ENCODE assay signal across 8 cellular contexts in the genomic region with DNA sequence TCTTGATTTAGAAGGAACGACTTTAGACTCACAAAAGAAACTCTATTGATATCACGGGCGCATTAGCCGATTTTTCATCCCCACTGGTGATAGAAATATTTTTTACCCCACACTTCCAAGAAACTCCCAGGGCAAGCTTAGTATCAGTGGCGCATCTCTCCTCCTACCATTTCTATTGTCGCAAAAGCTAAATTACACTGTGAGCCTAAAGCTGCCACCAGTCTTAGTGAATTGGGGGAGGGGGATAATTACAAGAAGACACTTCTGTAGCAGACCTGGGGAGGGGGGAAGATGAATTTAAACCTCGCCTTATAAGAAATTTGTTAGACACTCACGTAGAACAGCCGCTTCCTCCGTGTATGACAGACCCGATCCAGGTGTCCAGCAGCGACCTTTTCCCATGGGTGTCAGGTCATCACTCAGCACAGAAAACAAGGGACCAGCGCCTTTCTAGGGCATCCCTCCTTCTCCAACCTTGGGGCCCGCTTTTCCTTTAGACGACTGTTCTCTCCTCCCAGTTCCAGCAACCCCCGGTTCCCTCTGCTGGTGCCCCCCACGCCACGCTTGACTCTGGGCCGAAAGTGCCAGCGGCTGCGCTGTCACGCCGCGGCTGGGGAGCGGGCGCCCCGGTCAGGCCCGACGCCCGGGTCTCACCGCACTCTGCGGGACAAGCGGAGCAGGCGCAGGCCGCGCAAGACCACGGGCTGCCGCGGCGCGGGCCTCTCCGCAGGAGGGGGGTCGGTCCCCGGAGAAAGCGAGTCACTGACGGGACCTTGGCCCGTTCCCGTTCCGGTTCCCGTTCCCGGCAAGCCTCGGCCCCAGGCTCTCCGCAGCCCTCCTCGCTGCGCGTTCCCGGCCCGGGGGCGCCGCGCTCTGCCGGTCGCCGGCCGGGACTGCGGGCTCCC. TPM values are rescaled to one million over a fixed set of nuclear protein-coding genes. Genes with fewer than 3 reads are reported as not detected.
DNase-seq lines count a peak whose midpoint lies in the region; ATAC-seq, FAIRE-seq and TF ChIP-seq lines count a peak whose summit lies in the region.

No MANE protein-coding gene starts in this region.

- H3K9me3 ChIP-seq in K562 (replicated peaks; ENCODE audit: control insufficient read depth, insufficient read depth, low read depth, low read length) (no peaks in the 10 kb centered on the region), kidney (ENCODE audit: control insufficient read depth in 1 of 2, low read length in 2 of 2) (no peaks in the 10 kb centered on the region)

- BruUV-seq in K562 (replicated peaks; lab: Mats Ljungman, UMichigan): no TSS peak

- POLR2A ChIA-PET in K562 (lab: Yijun Ruan, JAX): interaction anchor here (0.6 kb wide), 1 partner anchor 501 kb away, joined by 3 read pairs; no protein-coding TSS in a partner anchor

- WGBS in K562 (ENCODE audit: insufficient coverage, low coverage, missing lambda C conversion rate): 7% methylated on average over 49 of the region's 66 CpGs

- no peak for TF ChIP-seq POLR2A in K562 (conservative IDR thresholded peaks at IDR 0.05)

- H3K27me3 ChIP-seq in K562 (ENCODE audit: control insufficient read depth in 2 of 2, insufficient read depth in 2 of 2, low read length in 2 of 2): peaks cover 20% of the 10 kb centered on the region in 2 experiments

- H3K79me2 ChIP-seq in K562 (ENCODE audit: control insufficient read depth, insufficient read depth, low read length): no peaks in the 10 kb centered on the region

- in situ Hi-C loops in K562 (cut with MboI): no loop called here

- 0 out of 4 replicates have a peak, but pooled peaks of 1 of the 2 experiments have one; percentile 4 for TF ChIP-seq RAD21 in K562 (CRISPR knock-in tag; conservative IDR thresholded peaks at IDR 0.05 in 1 of 2, IDR thresholded peaks at IDR 0.05 in 1 of 2)

- DNase-seq in activated CD4-positive, CD25-positive, alpha-beta regulatory T cell (lab: John Stamatoyannopoulos, UW): no peak
- DNase-seq in LNCaP clone FGC (ENCODE audit: low read depth) (no peak), K562 (ENCODE audit: extremely low read depth in 1 of 4, low spot score in 3 of 4) (peak in 1 of 4 experiments; percentile 19), kidney (peak; percentile 85)
- peak in 2 of 3 experiments; percentile 9 for DNase-seq in stimulated activated CD4-positive, alpha-beta T cell treated with anti-CD3 and anti-CD28 coated beads, TNF-alpha, amount 100 ng/mL, for 4 hours (ENCODE audit: low read depth in 3 of 3)

- TF ChIP-seq EP300 in K562 (IDR thresholded peaks at IDR 0.05; ENCODE audit: low read length): no peak

- H3K4me1 ChIP-seq in K562 (replicated peaks in 1 of 2; ENCODE audit: control insufficient read depth in 2 of 2, insufficient read depth in 2 of 2, low read length in 2 of 2): peaks cover 9 to 10% of the 10 kb centered on the region in 2 experiments
- H3K4me1 ChIP-seq in kidney (ENCODE audit: control insufficient read depth in 1 of 2, insufficient read depth in 1 of 2, low read depth in 1 of 2, low read length in 2 of 2): peaks cover 0 to 19% of the 10 kb centered on the region in 2 donors

- no peak for FAIRE-seq in K562 (lab: Jason Lieb, UNC)
- no peak for FAIRE-seq in kidney (lab: Jason Lieb, UNC)

- H3K27ac ChIP-seq in K562 (ENCODE audit: extremely low read depth, low read depth, low read length) (no peak overlapping the region), kidney (ENCODE audit: low read depth in 2 of 2, low read length in 2 of 2) (no peak overlapping the region)

- CTCF ChIA-PET in K562 (lab: Yijun Ruan, JAX; ENCODE audit: low intra/inter-chr PET ratio): interaction anchor here (0.6 kb wide), 1 partner anchor 651 kb away, joined by 4 read pairs; no protein-coding TSS in a partner anchor

- intact Hi-C loops in K562 (cut with micrococcal nuclease) (no loop called here), kidney (cut with DNase I) (no loop called here)

- peak overlapping the region; percentile 68 for H3K4me3 ChIP-seq in LNCaP clone FGC (ENCODE audit: low read depth, low read length)
- H3K4me3 ChIP-seq in K562: peak overlapping the region; percentile 60
- peak overlapping the region; percentile 62 to 68 for H3K4me3 ChIP-seq in kidney (ENCODE audit: low read length in 2 of 2)

- no peaks in the 10 kb centered on the region for H3K9me1 ChIP-seq in K562 (ENCODE audit: control insufficient read depth, insufficient read depth, low read length)

- H3K36me3 ChIP-seq in K562 (ENCODE audit: control insufficient read depth, insufficient read depth, low read length) (no peaks in the 10 kb centered on the region), kidney (ENCODE audit: control insufficient read depth in 1 of 2, insufficient read depth in 2 of 2, low read length in 2 of 2) (no peaks in the 10 kb centered on the region)

- H2AFZ ChIP-seq in K562 (ENCODE audit: low read depth, low read length): peak overlapping the region; percentile 77

- peaks cover 12% of the 10 kb centered on the region for H4K20me1 ChIP-seq in K562 (replicated peaks; ENCODE audit: control insufficient read depth, insufficient read depth, low read length)

- peak; percentile 1 to 8 for ATAC-seq in activated CD4-positive, CD25-positive, alpha-beta regulatory T cell treated with anti-CD3 and anti-CD28 coated beads, Interleukin-2, amount 50 U/mL, for 24 hours
- ATAC-seq in K562 (peak; percentile 3; the same call in 1 of the 3 replicates), HG03442 (IDR thresholded peaks at IDR 0.05; ENCODE audit: unreplicated experiment) (no peak), HG03457 (IDR thresholded peaks at IDR 0.05; ENCODE audit: unreplicated experiment) (no peak)

- H3K9ac ChIP-seq in K562 (ENCODE audit: insufficient read depth in 1 of 2, low read depth in 2 of 2, low read length in 2 of 2) (peak overlapping the region; percentile 16 to 91; a peak in 3 of 4 replicates), kidney (ENCODE audit: low read length in 2 of 2) (peak overlapping the region; percentile 22 to 48)

- TF ChIP-seq CTCF in LNCaP clone FGC (IDR thresholded peaks at IDR 0.05; ENCODE audit: control insufficient read depth, extremely low read depth, insufficient read depth) (0 out of 2 replicates have a peak, but pooled peaks have one; percentile 9), K562 (IDR thresholded peaks at IDR 0.05 in 2 of 3, conservative IDR thresholded peaks at IDR 0.05 in 1 of 3; ENCODE audit: insufficient read depth in 2 of 3, low read depth in 1 of 3, low read length in 3 of 3) (no peak), kidney (IDR thresholded peaks at IDR 0.05; ENCODE audit: borderline replicate concordance, extremely low read depth, insufficient read depth) (no peak)

- peak overlapping the region; percentile 61 for H3K4me2 ChIP-seq in K562 (ENCODE audit: insufficient read depth, low read length)

TF ChIP-seq in K562, 482 proteins besides CTCF, POLR2A, EP300 and RAD21 (continues in another document):
- peak; percentile 80 for TF ChIP-seq ZBTB1 (CRISPR knock-in tag; IDR thresholded peaks at IDR 0.05; ENCODE audit: borderline replicate concordance, low read depth)

RNA-seq across cellular contexts. Expression of gene PHC2, which starts 0.8 kb away (rescaled TPM):
- 6.6 and 20.6 TPM in 2 replicates for total RNA-seq in K562 (2011; cell fraction: chromatin; rRNA removed; ENCODE audit: low replicate concordance)
- total RNA-seq in K562 (2011; cell fraction: nucleolus; rRNA removed): 11.1 and 17.3 TPM in 2 replicates
- total RNA-seq in K562 (2011; cell fraction: nucleoplasm; rRNA removed): 12.2 and 18.6 TPM in 2 replicates
- 43.5 and 57.7 TPM in 2 replicates for total RNA-seq in K562 (2014; rRNA removed)
- 27.0 and 29.9 TPM in 2 replicates for total RNA-seq in K562 (2014; rRNA removed; fragmentation: Illumina TruSeq; extraction: Trizol)
- total RNA-seq in K562 (2015; rRNA removed; fragmentation: Illumina TruSeq; extraction: Trizol): 31.4 and 31.8 TPM in 2 replicates
- total RNA-seq in K562 (2021): 59.9 and 67.6 TPM in 2 replicates
- 32.4 and 34.6 TPM in 2 replicates for polyA plus RNA-seq in K562 (2011; rRNA removed)
- polyA plus RNA-seq in K562 (2011; cell fraction: cytosol; rRNA removed): 40.6 and 53.4 TPM in 2 replicates
- polyA plus RNA-seq in K562 (2011; cell fraction: nucleus; rRNA removed): 34.0 and 43.0 TPM in 2 replicates
- polyA plus RNA-seq in K562 (2012): 38.4 and 62.6 TPM in 2 replicates
- 57.1 and 63.1 TPM in 2 replicates for polyA plus RNA-seq in K562 (2014; fragmentation: Illumina TruSeq; extraction: Trizol)
- 1 to 10 TPM; 3.1 to 5.8 TPM for polyA plus RNA-seq in K562 (2014; fragmentation: Nextera tagmentation; extraction: Ambion mirVana)
- 41.5 and 44.1 TPM in 2 replicates for polyA plus RNA-seq in K562 (2014; rRNA removed)
- 14.3 and 16.3 TPM in 2 replicates for polyA minus RNA-seq in K562 (2011; rRNA and poly(A)+ RNA removed)
- 23.4 and 24.0 TPM in 2 replicates for polyA minus RNA-seq in K562 (2011; cell fraction: cytosol; rRNA and poly(A)+ RNA removed)
- polyA minus RNA-seq in K562 (2011; cell fraction: nucleus; rRNA and poly(A)+ RNA removed): 11.0 and 13.1 TPM in 2 replicates
- 149 TPM for total RNA-seq in kidney
- 118 TPM for polyA plus RNA-seq in kidney (ENCODE audit: insufficient read depth, low read depth, low replicate concordance)

RNA-seq across cellular contexts. Expression of gene ZSCAN20, which starts 42.3 kb away (rescaled TPM):
- total RNA-seq in K562 (2011; cell fraction: chromatin; rRNA removed; ENCODE audit: low replicate concordance): 3.8 and 4.1 TPM in 2 replicates
- 2.5 and 4.3 TPM in 2 replicates for total RNA-seq in K562 (2011; cell fraction: nucleolus; rRNA removed)
- total RNA-seq in K562 (2011; cell fraction: nucleoplasm; rRNA removed): 2.8 and 2.9 TPM in 2 replicates
- total RNA-seq in K562 (2014; rRNA removed) (2.2 and 2.5 TPM in 2 replicates), K562 (2014; rRNA removed; fragmentation: Illumina TruSeq; extraction: Trizol) (2.8 and 3.0 TPM in 2 replicates), K562 (2015; rRNA removed; fragmentation: Illumina TruSeq; extraction: Trizol) (3.3 and 3.6 TPM in 2 replicates), K562 (2021) (2.5 and 2.6 TPM in 2 replicates), kidney (6.3 TPM)
- polyA plus RNA-seq in K562 (2011; rRNA removed) (0.80 and 1.7 TPM in 2 replicates), K562 (2014; fragmentation: Illumina TruSeq; extraction: Trizol) (2.0 TPM in 2 replicates), K562 (2014; fragmentation: Nextera tagmentation; extraction: Ambion mirVana) (under 1 TPM; 0.36 to 0.58 TPM), K562 (2014; rRNA removed) (1.4 and 1.8 TPM in 2 replicates), kidney (ENCODE audit: insufficient read depth, low read depth, low replicate concordance) (0.99 TPM)
- 0.38 and 0.75 TPM in 2 replicates for polyA plus RNA-seq in K562 (2011; cell fraction: cytosol; rRNA removed)
- polyA plus RNA-seq in K562 (2011; cell fraction: nucleus; rRNA removed): 1.0 and 1.9 TPM in 2 replicates
- 1.8 and 1.9 TPM in 2 replicates for polyA plus RNA-seq in K562 (2012)
- polyA minus RNA-seq in K562 (2011; rRNA and poly(A)+ RNA removed): 1.4 and 2.5 TPM in 2 replicates
- polyA minus RNA-seq in K562 (2011; cell fraction: cytosol; rRNA and poly(A)+ RNA removed): 0.76 and 1.6 TPM in 2 replicates
- 2.4 and 2.6 TPM in 2 replicates for polyA minus RNA-seq in K562 (2011; cell fraction: nucleus; rRNA and poly(A)+ RNA removed)

Comparison
In these comparisons a context has a peak if more than half of its experiments do, and no peak if none do; other contexts are left out.
1. ATAC-seq: peak in activated CD4-positive, CD25-positive, alpha-beta regulatory T cell treated with anti-CD3 and anti-CD28 coated beads, Interleukin-2, amount 50 U/mL, for 24 hours (2 of 2) and K562 (single experiment); none in HG03442 (single experiment) and HG03457 (single experiment).
2. DNase-seq: peak in kidney (single experiment) and stimulated activated CD4-positive, alpha-beta T cell treated with anti-CD3 and anti-CD28 coated beads, TNF-alpha, amount 100 ng/mL, for 4 hours (2 of 3); none in activated CD4-positive, CD25-positive, alpha-beta regulatory T cell (0 of 4) and LNCaP clone FGC (single experiment).
3. Peak in every context shown above with its lines, with median percentiles within 50 percentile points of each other: H3K4me3 ChIP-seq.